ENCODE assay signal across 10 cellular contexts in the genomic region with DNA sequence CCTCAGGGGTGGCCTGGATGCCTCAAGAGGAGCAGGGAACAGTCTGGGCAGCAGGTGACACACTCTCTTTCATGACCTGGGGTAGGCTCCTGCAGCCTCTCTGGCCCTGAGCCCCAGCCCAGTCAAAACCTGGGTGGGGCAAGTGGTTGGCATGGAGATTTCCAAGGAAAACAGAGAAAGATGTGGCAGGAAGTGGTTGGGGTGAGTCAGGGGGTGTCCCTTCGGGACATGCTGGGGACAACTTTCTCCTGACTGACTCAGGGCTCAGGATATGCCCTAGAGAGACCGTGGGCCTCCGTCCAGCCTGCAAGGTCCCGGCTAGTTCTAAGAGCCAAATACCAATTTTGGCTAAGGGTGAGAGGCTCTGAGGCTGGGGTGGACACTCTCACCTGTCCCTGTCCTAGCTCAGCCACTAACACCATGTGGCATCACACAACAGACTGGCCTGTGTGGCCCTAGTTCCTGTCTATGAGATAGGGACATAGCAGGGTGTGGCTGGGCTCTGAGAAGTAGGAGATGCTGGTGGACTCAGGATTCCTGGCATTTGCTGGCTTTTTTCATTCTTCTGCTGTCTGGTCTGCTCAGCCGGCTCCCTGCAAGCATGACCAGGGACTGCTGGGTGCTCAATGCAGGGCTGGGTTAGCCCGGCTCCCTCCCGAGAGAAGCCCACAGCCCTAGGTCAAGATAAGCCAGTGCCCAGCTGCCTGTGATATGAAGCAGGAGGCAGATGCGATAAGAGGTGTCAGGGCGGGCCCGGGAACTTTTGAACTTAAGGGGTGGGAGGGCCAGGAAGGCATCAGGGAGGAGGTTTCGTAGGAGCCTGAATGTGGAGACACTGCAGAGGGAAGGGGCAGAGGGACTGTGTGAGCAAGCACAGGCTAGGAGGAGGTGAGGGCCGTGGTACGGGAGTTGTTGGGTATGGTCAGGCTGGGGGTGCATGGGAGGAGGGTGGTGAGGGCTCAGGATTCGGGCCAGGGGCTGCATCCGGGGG. TPM values are rescaled to one million over a fixed set of nuclear protein-coding genes. Genes with fewer than 3 reads are reported as not detected.
DNase-seq lines count a peak whose midpoint lies in the region; ATAC-seq, FAIRE-seq and TF ChIP-seq lines count a peak whose summit lies in the region.
"Had no signal": no experiment of that assay in that cellular context is flagged by ENCODE, and none has a peak within 500 bp of the region (broad histone marks: within the 10 kb centered on the region; RNA-seq: fewer than 3 reads in every experiment).

No MANE protein-coding gene starts in this region.

- no peak overlapping the region for H3K4me3 Mint-ChIP-seq in stimulated activated effector memory CD8-positive, alpha-beta T cell treated with anti-CD3 and anti-CD28 coated beads, Interleukin-12 subunit alpha, Interleukin-12 subunit beta, amount 100 ng/mL, for 72 hours

- no peaks in the 10 kb centered on the region for H3K9me2 ChIP-seq in HCT116 (ENCODE audit: insufficient read depth)

- H2AFZ ChIP-seq in HCT116 (ENCODE audit: low read depth, low read length, poor library complexity, severe bottlenecking) (no peak overlapping the region), HepG2 (ENCODE audit: low read length) (no peak overlapping the region)

- ATAC-seq in HCT116 (peak; percentile 67), gastroesophageal sphincter (peak; percentile 11), HepG2 (no peak)
- peak; percentile 16 for ATAC-seq in stimulated activated effector memory CD8-positive, alpha-beta T cell treated with anti-CD3 and anti-CD28 coated beads, Interleukin-12 subunit alpha, Interleukin-12 subunit beta, amount 100 ng/mL, for 72 hours

- TF ChIP-seq POLR2A in HCT116 (IDR thresholded peaks at IDR 0.05; ENCODE audit: borderline replicate concordance, extremely low read depth, insufficient read depth, insufficient read length) (no peak), gastroesophageal sphincter (IDR thresholded peaks at IDR 0.05) (peak in 1 of 2 donors; percentile 11), HepG2 (IDR thresholded peaks at IDR 0.05; ENCODE audit: insufficient read depth in 1 of 2, low read depth in 2 of 2, low read length in 2 of 2) (no peak)

- no peak for TF ChIP-seq EP300 in gastroesophageal sphincter (IDR thresholded peaks at IDR 0.05)
- TF ChIP-seq EP300 in HepG2 (IDR thresholded peaks at IDR 0.05; ENCODE audit: low read depth in 2 of 2, low read length in 2 of 2): no peak
- no peak for TF ChIP-seq EP300 in HepG2 (CRISPR knock-in tag; IDR thresholded peaks at IDR 0.05; ENCODE audit: borderline replicate concordance)

- RAD21 ChIA-PET in HCT116 (lab: Charles Lee; ENCODE audit: low non-redundant PET in 1 of 2, low total read pairs in 2 of 2, uncharacterized antibody in 2 of 2, unreplicated experiment in 2 of 2): no interaction called here

- H3K27me3 ChIP-seq in HCT116 (ENCODE audit: insufficient read depth, low read length) (no peaks in the 10 kb centered on the region), gastroesophageal sphincter (no peaks in the 10 kb centered on the region), HepG2 (ENCODE audit: control insufficient read depth in 1 of 2, insufficient read depth in 2 of 2, low read length in 2 of 2) (peaks cover 6 to 10% of the 10 kb centered on the region in 2 experiments; a peak in 3 of 5 replicates)

- intact Hi-C loops in HCT116 (cut with micrococcal nuclease): no loop called here
- intact Hi-C loops in HepG2 (cut with micrococcal nuclease; ENCODE audit: unreplicated experiment): no loop called here

- H3K27ac Mint-ChIP-seq in stimulated activated effector memory CD8-positive, alpha-beta T cell treated with anti-CD3 and anti-CD28 coated beads, Interleukin-12 subunit alpha, Interleukin-12 subunit beta, amount 100 ng/mL, for 72 hours: peak overlapping the region; percentile 64

- H3K4me1 ChIP-seq in HCT116 (ENCODE audit: control insufficient read depth in 1 of 2, insufficient read depth in 2 of 2, low read length in 2 of 2): peaks cover 10 to 24% of the 10 kb centered on the region in 2 experiments
- H3K4me1 ChIP-seq in gastroesophageal sphincter: peaks cover 0 to 97% (median 41%) of the 10 kb centered on the region in 3 donors
- H3K4me1 ChIP-seq in HepG2 (ENCODE audit: insufficient read depth, low read length): no peaks in the 10 kb centered on the region

- no peaks in the 10 kb centered on the region for H3K36me3 Mint-ChIP-seq in stimulated activated effector memory CD8-positive, alpha-beta T cell treated with anti-CD3 and anti-CD28 coated beads, Interleukin-12 subunit alpha, Interleukin-12 subunit beta, amount 100 ng/mL, for 72 hours

- H3K9ac ChIP-seq in HCT116 (ENCODE audit: low read length) (peak overlapping the region; percentile 7; the same call in 1 of the 2 replicates), HepG2 (ENCODE audit: insufficient read depth, low read depth, low read length) (no peak overlapping the region)

- POLR2A ChIA-PET in HCT116 (lab: Charles Lee): no interaction called here
- POLR2A ChIA-PET in HepG2 (lab: Yijun Ruan, JAX): no interaction called here

- TF ChIP-seq RAD21 in HCT116 (IDR thresholded peaks at IDR 0.05; ENCODE audit: low read depth): no peak
- no peak for TF ChIP-seq RAD21 in HepG2 (CRISPR knock-in tag; IDR thresholded peaks at IDR 0.05)

- H3K36me3 ChIP-seq in HCT116 (ENCODE audit: control insufficient read depth in 1 of 2, insufficient read depth in 2 of 2, low read length in 2 of 2) (no peaks in the 10 kb centered on the region), gastroesophageal sphincter (no peaks in the 10 kb centered on the region), HepG2 (replicated peaks in 1 of 2; ENCODE audit: control insufficient read depth in 1 of 2, insufficient read depth in 2 of 2, low read length in 2 of 2) (no peaks in the 10 kb centered on the region)

- H3K27ac ChIP-seq in HCT116 (ENCODE audit: low read depth, low read length) (no peak overlapping the region), gastroesophageal sphincter (peak overlapping the region; percentile 26 to 91 (median 86)), HepG2 (ENCODE audit: extremely low read length, insufficient read depth, low read length) (no peak overlapping the region)

- H4K20me1 ChIP-seq in HCT116 (ENCODE audit: insufficient read depth) (no peaks in the 10 kb centered on the region), HepG2 (ENCODE audit: insufficient read depth, low read length) (no peaks in the 10 kb centered on the region)

- no peak for FAIRE-seq in HepG2 (lab: Jason Lieb, UNC)

- TF ChIP-seq CTCF in HCT116 (IDR thresholded peaks at IDR 0.05 in 2 of 3, conservative IDR thresholded peaks at IDR 0.05 in 1 of 3; ENCODE audit: borderline replicate concordance in 1 of 3, insufficient read depth in 1 of 3, low read depth in 2 of 3, low read length in 2 of 3): no peak
- TF ChIP-seq CTCF in gastroesophageal sphincter (IDR thresholded peaks at IDR 0.05): no peak
- no peak for TF ChIP-seq CTCF in GM13977 (IDR thresholded peaks at IDR 0.05; ENCODE audit: extremely low read depth, insufficient read depth, missing control alignments)
- no peak for TF ChIP-seq CTCF in HepG2 (CRISPR knock-in tag; IDR thresholded peaks at IDR 0.05)

- BruUV-seq in HCT116 (replicated peaks; lab: Mats Ljungman, UMichigan) (no TSS peak), HepG2 (replicated peaks; lab: Mats Ljungman, UMichigan) (no TSS peak)

- WGBS in gastroesophageal sphincter (ENCODE audit: low coverage in 1 of 2), 2 donors: 16 to 38% methylated on average over 3 to 6 of the region's 15 CpGs
- 18% methylated on average over 12 of the region's 15 CpGs for WGBS in HepG2 (ENCODE audit: low lambda C conversion rate)

- peak overlapping the region; percentile 70 for H3K4me2 ChIP-seq in HCT116 (ENCODE audit: low read length)
- no peak overlapping the region for H3K4me2 ChIP-seq in HepG2 (ENCODE audit: low read depth, low read length)

- CTCF ChIA-PET in HCT116 (lab: Charles Lee) (interaction anchor here (1.1 kb wide), 1 partner anchor 24 kb away, joined by 3 read pairs; no protein-coding TSS in a partner anchor), HepG2 (lab: Yijun Ruan, JAX; ENCODE audit: low intra/inter-chr PET ratio, low total read pairs) (no interaction called here)

- no peak overlapping the region for H3K4me3 ChIP-seq in HCT116 (replicated peaks in 1 of 2; ENCODE audit: low read depth in 1 of 2, low read length in 2 of 2)
- H3K4me3 ChIP-seq in gastroesophageal sphincter: peak overlapping the region; percentile 45 to 54
- H3K4me3 ChIP-seq in HepG2 (replicated peaks in 1 of 3; ENCODE audit: insufficient read depth in 1 of 3, low read depth in 2 of 3, low read length in 3 of 3): no peak overlapping the region

- no peaks in the 10 kb centered on the region for H3K79me2 ChIP-seq in HCT116 (ENCODE audit: insufficient read depth, low read length)
- no peaks in the 10 kb centered on the region for H3K79me2 ChIP-seq in HepG2 (ENCODE audit: insufficient read depth, low read length)

- H3K9me3 ChIP-seq in HCT116 (ENCODE audit: control insufficient read depth in 1 of 2, insufficient read depth in 1 of 2, low read depth in 1 of 2, low read length in 2 of 2): no peaks in the 10 kb centered on the region
- no peaks in the 10 kb centered on the region for H3K9me3 ChIP-seq in gastroesophageal sphincter
- H3K9me3 ChIP-seq in HepG2 (ENCODE audit: low read length): no peaks in the 10 kb centered on the region

- no peaks in the 10 kb centered on the region for H3K4me1 Mint-ChIP-seq in stimulated activated effector memory CD8-positive, alpha-beta T cell treated with anti-CD3 and anti-CD28 coated beads, Interleukin-12 subunit alpha, Interleukin-12 subunit beta, amount 100 ng/mL, for 72 hours

- no peaks in the 10 kb centered on the region for H3K9me3 Mint-ChIP-seq in stimulated activated effector memory CD8-positive, alpha-beta T cell treated with anti-CD3 and anti-CD28 coated beads, Interleukin-12 subunit alpha, Interleukin-12 subunit beta, amount 100 ng/mL, for 72 hours

- in situ Hi-C loops in GM13977 (cut with MboI; ENCODE audit: low pct_unique_long_range_greater_than_20kb, low sequenced_read_pairs, unreplicated experiment) (no loop called here), HepG2 (cut with HindIII; ENCODE audit: extremely low pct_ligation_motif_present, low pct_unique_long_range_greater_than_20kb) (no loop called here)

- peak; percentile 21 for DNase-seq in HCT116 (ENCODE audit: low read depth, low spot score)
- DNase-seq in SW480 (ENCODE audit: low spot score): peak; percentile 92
- DNase-seq in stimulated activated effector memory CD8-positive, alpha-beta T cell treated with anti-CD3 and anti-CD28 coated beads, Interleukin-12 subunit alpha, Interleukin-12 subunit beta, amount 100 ng/mL, for 72 hours (ENCODE audit: low spot score in 2 of 2): no peak
- DNase-seq in NOMO-1 treated with DMSO at 0.1 percent for 48 hours (lab: John Stamatoyannopoulos, UW; ENCODE audit: unreplicated experiment): no peak
- no peak for DNase-seq in middle frontal gyrus (ENCODE audit: extremely low spot score, low spot score)
- DNase-seq in GM13977 (ENCODE audit: low spot score): no peak
- DNase-seq in HepG2 (ENCODE audit: low spot score): no peak
- DNase-seq: hypothalamus, KG1 had no signal

RNA-seq across cellular contexts. Expression of gene AQP1, which starts 3.3 kb away (rescaled TPM):
- total RNA-seq in HCT116 (2021; ENCODE audit: unreplicated experiment) (2.0 TPM), gastroesophageal sphincter (100 to 1,000 TPM; 439 to 589 (median 503) TPM), HepG2 (2016; rRNA removed; fragmentation: Illumina TruSeq; extraction: Trizol) (not detected in 2 replicates)
- polyA plus RNA-seq in HCT116 (2012): 1.4 and 1.5 TPM in 2 replicates
- total RNA-seq in HepG2 (2016; cell fraction: cytosol; rRNA removed; fragmentation: Illumina TruSeq; extraction: Trizol; ENCODE audit: low read depth): not detected in 2 replicates
- total RNA-seq in HepG2 (2016; cell fraction: insoluble cytoplasmic fraction; rRNA removed; fragmentation: Illumina TruSeq; extraction: Trizol): not detected in 2 replicates
- not detected in 2 replicates for total RNA-seq in HepG2 (2016; cell fraction: membrane; rRNA removed; fragmentation: Illumina TruSeq; extraction: Trizol)
- total RNA-seq in HepG2 (2016; cell fraction: nucleus; rRNA removed; fragmentation: Illumina TruSeq; extraction: Trizol): not detected in 2 replicates
- not detected in 2 replicates for polyA plus RNA-seq in HepG2 (2011; rRNA removed)
- not detected in 2 replicates for polyA plus RNA-seq in HepG2 (2011; cell fraction: cytosol; rRNA removed)
- polyA plus RNA-seq in HepG2 (2011; cell fraction: nucleus; rRNA removed): not detected in 2 replicates
- polyA plus RNA-seq in HepG2 (2012): not detected in 2 replicates
- not detected in 2 replicates for polyA plus RNA-seq in HepG2 (2016; cell fraction: cytosol; fragmentation: Illumina TruSeq; extraction: Trizol; ENCODE audit: low read depth)
- not detected in 2 replicates for polyA plus RNA-seq in HepG2 (2016; cell fraction: insoluble cytoplasmic fraction; fragmentation: Illumina TruSeq; extraction: Trizol; ENCODE audit: low read depth)
- not detected in 2 replicates for polyA plus RNA-seq in HepG2 (2016; cell fraction: membrane; fragmentation: Illumina TruSeq; extraction: Trizol; ENCODE audit: low read depth)
- polyA plus RNA-seq in HepG2 (2016; cell fraction: nucleus; fragmentation: Illumina TruSeq; extraction: Trizol; ENCODE audit: insufficient read depth, low read depth): not detected in 2 replicates
- polyA minus RNA-seq in HepG2 (2011; rRNA and poly(A)+ RNA removed; ENCODE audit: low replicate concordance): 0.08 and 1.7 TPM in 2 replicates
- not detected in 2 replicates for polyA minus RNA-seq in HepG2 (2011; cell fraction: cytosol; rRNA and poly(A)+ RNA removed)
- not detected in 2 replicates for polyA minus RNA-seq in HepG2 (2011; cell fraction: nucleus; rRNA and poly(A)+ RNA removed)

RNA-seq across cellular contexts. Expression of gene GHRHR, which starts 48.8 kb away (rescaled TPM):
- total RNA-seq in HCT116 (2021; ENCODE audit: unreplicated experiment): not detected
- polyA plus RNA-seq in HCT116 (2012): 0.07 and 0.13 TPM in 2 replicates
- not detected for total RNA-seq in gastroesophageal sphincter
- total RNA-seq in HepG2 (2016; rRNA removed; fragmentation: Illumina TruSeq; extraction: Trizol): not detected in 2 replicates
- not detected in 2 replicates for total RNA-seq in HepG2 (2016; cell fraction: cytosol; rRNA removed; fragmentation: Illumina TruSeq; extraction: Trizol; ENCODE audit: low read depth)
- not detected in 2 replicates for total RNA-seq in HepG2 (2016; cell fraction: insoluble cytoplasmic fraction; rRNA removed; fragmentation: Illumina TruSeq; extraction: Trizol)
- not detected in 2 replicates for total RNA-seq in HepG2 (2016; cell fraction: membrane; rRNA removed; fragmentation: Illumina TruSeq; extraction: Trizol)
- not detected in 2 replicates for total RNA-seq in HepG2 (2016; cell fraction: nucleus; rRNA removed; fragmentation: Illumina TruSeq; extraction: Trizol)
- not detected in 2 replicates for polyA plus RNA-seq in HepG2 (2011; rRNA removed)
- not detected in 2 replicates for polyA plus RNA-seq in HepG2 (2011; cell fraction: cytosol; rRNA removed)
- not detected in 2 replicates for polyA plus RNA-seq in HepG2 (2011; cell fraction: nucleus; rRNA removed)
- polyA plus RNA-seq in HepG2 (2012): not detected in 2 replicates
- not detected in 2 replicates for polyA plus RNA-seq in HepG2 (2016; cell fraction: cytosol; fragmentation: Illumina TruSeq; extraction: Trizol; ENCODE audit: low read depth)
- polyA plus RNA-seq in HepG2 (2016; cell fraction: insoluble cytoplasmic fraction; fragmentation: Illumina TruSeq; extraction: Trizol; ENCODE audit: low read depth): not detected in 2 replicates
- not detected in 2 replicates for polyA plus RNA-seq in HepG2 (2016; cell fraction: membrane; fragmentation: Illumina TruSeq; extraction: Trizol; ENCODE audit: low read depth)
- not detected in 2 replicates for polyA plus RNA-seq in HepG2 (2016; cell fraction: nucleus; fragmentation: Illumina TruSeq; extraction: Trizol; ENCODE audit: insufficient read depth, low read depth)
- polyA minus RNA-seq in HepG2 (2011; rRNA and poly(A)+ RNA removed; ENCODE audit: low replicate concordance): not detected in 2 replicates
- polyA minus RNA-seq in HepG2 (2011; cell fraction: cytosol; rRNA and poly(A)+ RNA removed): not detected in 2 replicates
- polyA minus RNA-seq in HepG2 (2011; cell fraction: nucleus; rRNA and poly(A)+ RNA removed): not detected in 2 replicates

Comparison
In these comparisons a context has a peak if more than half of its experiments do, and no peak if none do; other contexts are left out.
1. DNase-seq: peak in HCT116 (single experiment) and SW480 (single experiment); none in stimulated activated effector memory CD8-positive, alpha-beta T cell treated with anti-CD3 and anti-CD28 coated beads, Interleukin-12 subunit alpha, Interleukin-12 subunit beta, amount 100 ng/mL, for 72 hours (0 of 2), NOMO-1 treated with DMSO at 0.1 percent for 48 hours (single experiment), middle frontal gyrus (single experiment), GM13977 (single experiment) and HepG2 (single experiment).
2. H3K27ac ChIP-seq: peak in gastroesophageal sphincter (4 of 4); none in HCT116 (single experiment) and HepG2 (single experiment).
3. H3K4me3 ChIP-seq: peak in gastroesophageal sphincter (2 of 2); none in HCT116 (0 of 2) and HepG2 (0 of 3).
4. RNA of gene AQP1, which starts 3.3 kb away (total RNA-seq): 439 to 589 TPM in gastroesophageal sphincter; 2.0 TPM in HCT116 (single experiment) and not detected in HepG2; every median in the first group is over 100 times any median in the second.
5. Of the 20 proteins assayed by ChIP-seq in both HepG2 and HCT116: peak only in HepG2: none; only in HCT116: SP1; in both: none; in neither: 19.